ENCODE assay signal across 1 cellular context in genomic region chr19:48445606-48446481, GRCh38.
TF ChIP-seq lines count a peak whose summit lies in the region.

Gene GRWD1, plus strand, starts transcription at chr19:48445983. Its CDS starts 23 bp downstream, at chr19:48446006.

TF ChIP-seq in HEK293, 187 proteins besides CTCF, POLR2A, EP300 and RAD21 (continued from another document):
- TF ChIP-seq, protein P1, sequence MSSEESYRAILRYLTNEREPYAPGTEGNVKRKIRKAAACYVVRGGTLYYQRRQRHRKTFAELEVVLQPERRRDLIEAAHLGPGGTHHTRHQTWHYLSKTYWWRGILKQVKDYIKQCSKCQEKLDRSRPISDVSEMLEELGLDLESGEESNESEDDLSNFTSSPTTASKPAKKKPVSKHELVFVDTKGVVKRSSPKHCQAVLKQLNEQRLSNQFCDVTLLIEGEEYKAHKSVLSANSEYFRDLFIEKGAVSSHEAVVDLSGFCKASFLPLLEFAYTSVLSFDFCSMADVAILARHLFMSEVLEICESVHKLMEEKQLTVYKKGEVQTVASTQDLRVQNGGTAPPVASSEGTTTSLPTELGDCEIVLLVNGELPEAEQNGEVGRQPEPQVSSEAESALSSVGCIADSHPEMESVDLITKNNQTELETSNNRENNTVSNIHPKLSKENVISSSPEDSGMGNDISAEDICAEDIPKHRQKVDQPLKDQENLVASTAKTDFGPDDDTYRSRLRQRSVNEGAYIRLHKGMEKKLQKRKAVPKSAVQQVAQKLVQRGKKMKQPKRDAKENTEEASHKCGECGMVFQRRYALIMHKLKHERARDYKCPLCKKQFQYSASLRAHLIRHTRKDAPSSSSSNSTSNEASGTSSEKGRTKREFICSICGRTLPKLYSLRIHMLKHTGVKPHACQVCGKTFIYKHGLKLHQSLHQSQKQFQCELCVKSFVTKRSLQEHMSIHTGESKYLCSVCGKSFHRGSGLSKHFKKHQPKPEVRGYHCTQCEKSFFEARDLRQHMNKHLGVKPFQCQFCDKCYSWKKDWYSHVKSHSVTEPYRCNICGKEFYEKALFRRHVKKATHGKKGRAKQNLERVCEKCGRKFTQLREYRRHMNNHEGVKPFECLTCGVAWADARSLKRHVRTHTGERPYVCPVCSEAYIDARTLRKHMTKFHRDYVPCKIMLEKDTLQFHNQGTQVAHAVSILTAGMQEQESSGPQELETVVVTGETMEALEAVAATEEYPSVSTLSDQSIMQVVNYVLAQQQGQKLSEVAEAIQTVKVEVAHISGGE (tag by site-specific recombination; conservative IDR thresholded peaks at IDR 0.05; ENCODE audit: low read depth) = peak; percentile 93
- TF ChIP-seq KLF8 (tag by site-specific recombination; IDR thresholded peaks at IDR 0.05) = peak; percentile 79
- 0 out of 2 replicates have a peak, but pooled peaks have one; percentile 7 for TF ChIP-seq KLF10 (tag by site-specific recombination; IDR thresholded peaks at IDR 0.05)
- peak; percentile 75 for TF ChIP-seq PRDM1 (tag by site-specific recombination; IDR thresholded peaks at IDR 0.05)
- peak; percentile 52 for TF ChIP-seq KLF16 (tag by site-specific recombination; IDR thresholded peaks at IDR 0.05)
- peak; percentile 10; the same call in 1 of the 2 replicates for TF ChIP-seq OVOL3 (tag by site-specific recombination; IDR thresholded peaks at IDR 0.05)
- TF ChIP-seq ZBTB10 (tag by site-specific recombination; IDR thresholded peaks at IDR 0.05) = no peak
- no peak for TF ChIP-seq ZNF529 (tag by site-specific recombination; IDR thresholded peaks at IDR 0.05; ENCODE audit: insufficient replicate concordance)
- TF ChIP-seq ZXDB (tag by site-specific recombination; IDR thresholded peaks at IDR 0.05) = peak; percentile 75
- peak; percentile 46; the same call in 1 of the 2 replicates for TF ChIP-seq ZSCAN30 (tag by site-specific recombination; IDR thresholded peaks at IDR 0.05)
- TF ChIP-seq ZNF76 (tag by site-specific recombination; IDR thresholded peaks at IDR 0.05; ENCODE audit: borderline replicate concordance, low read depth) = peak; percentile 92
- TF ChIP-seq, protein P2, sequence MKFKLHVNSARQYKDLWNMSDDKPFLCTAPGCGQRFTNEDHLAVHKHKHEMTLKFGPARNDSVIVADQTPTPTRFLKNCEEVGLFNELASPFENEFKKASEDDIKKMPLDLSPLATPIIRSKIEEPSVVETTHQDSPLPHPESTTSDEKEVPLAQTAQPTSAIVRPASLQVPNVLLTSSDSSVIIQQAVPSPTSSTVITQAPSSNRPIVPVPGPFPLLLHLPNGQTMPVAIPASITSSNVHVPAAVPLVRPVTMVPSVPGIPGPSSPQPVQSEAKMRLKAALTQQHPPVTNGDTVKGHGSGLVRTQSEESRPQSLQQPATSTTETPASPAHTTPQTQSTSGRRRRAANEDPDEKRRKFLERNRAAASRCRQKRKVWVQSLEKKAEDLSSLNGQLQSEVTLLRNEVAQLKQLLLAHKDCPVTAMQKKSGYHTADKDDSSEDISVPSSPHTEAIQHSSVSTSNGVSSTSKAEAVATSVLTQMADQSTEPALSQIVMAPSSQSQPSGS (tag by site-specific recombination; IDR thresholded peaks at IDR 0.05; ENCODE audit: low read depth) = no peak
- peak; percentile 95; the same call in 1 of the 2 replicates for TF ChIP-seq PRDM4 (tag by site-specific recombination; IDR thresholded peaks at IDR 0.05)
- no peak for TF ChIP-seq ZNF544 (tag by site-specific recombination; IDR thresholded peaks at IDR 0.05)
- TF ChIP-seq ZNF629 (tag by site-specific recombination; IDR thresholded peaks at IDR 0.05) = peak; percentile 50; the same call in 1 of the 2 replicates
- TF ChIP-seq IKZF3 (tag by site-specific recombination; IDR thresholded peaks at IDR 0.05) = peak; percentile 91
- no peak for TF ChIP-seq ZNF37A (tag by site-specific recombination; IDR thresholded peaks at IDR 0.05)
- TF ChIP-seq, protein P3, sequence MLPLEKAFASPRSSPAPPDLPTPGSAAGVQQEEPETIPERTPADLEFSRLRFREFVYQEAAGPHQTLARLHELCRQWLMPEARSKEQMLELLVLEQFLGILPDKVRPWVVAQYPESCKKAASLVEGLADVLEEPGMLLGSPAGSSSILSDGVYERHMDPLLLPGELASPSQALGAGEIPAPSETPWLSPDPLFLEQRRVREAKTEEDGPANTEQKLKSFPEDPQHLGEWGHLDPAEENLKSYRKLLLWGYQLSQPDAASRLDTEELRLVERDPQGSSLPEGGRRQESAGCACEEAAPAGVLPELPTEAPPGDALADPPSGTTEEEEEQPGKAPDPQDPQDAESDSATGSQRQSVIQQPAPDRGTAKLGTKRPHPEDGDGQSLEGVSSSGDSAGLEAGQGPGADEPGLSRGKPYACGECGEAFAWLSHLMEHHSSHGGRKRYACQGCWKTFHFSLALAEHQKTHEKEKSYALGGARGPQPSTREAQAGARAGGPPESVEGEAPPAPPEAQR (tag by site-specific recombination; IDR thresholded peaks at IDR 0.05) = peak; percentile 25; the same call in 1 of the 2 replicates
- no peak for TF ChIP-seq ZSCAN16 (tag by site-specific recombination; IDR thresholded peaks at IDR 0.05)
- peak; percentile 30; the same call in 1 of the 2 replicates for TF ChIP-seq SP7 (tag by site-specific recombination; IDR thresholded peaks at IDR 0.05)
- peak; percentile 69 for TF ChIP-seq SP2 (tag by site-specific recombination; IDR thresholded peaks at IDR 0.05)
- TF ChIP-seq YY2 (tag by site-specific recombination; IDR thresholded peaks at IDR 0.05) = peak; percentile 95
- TF ChIP-seq, protein P4, sequence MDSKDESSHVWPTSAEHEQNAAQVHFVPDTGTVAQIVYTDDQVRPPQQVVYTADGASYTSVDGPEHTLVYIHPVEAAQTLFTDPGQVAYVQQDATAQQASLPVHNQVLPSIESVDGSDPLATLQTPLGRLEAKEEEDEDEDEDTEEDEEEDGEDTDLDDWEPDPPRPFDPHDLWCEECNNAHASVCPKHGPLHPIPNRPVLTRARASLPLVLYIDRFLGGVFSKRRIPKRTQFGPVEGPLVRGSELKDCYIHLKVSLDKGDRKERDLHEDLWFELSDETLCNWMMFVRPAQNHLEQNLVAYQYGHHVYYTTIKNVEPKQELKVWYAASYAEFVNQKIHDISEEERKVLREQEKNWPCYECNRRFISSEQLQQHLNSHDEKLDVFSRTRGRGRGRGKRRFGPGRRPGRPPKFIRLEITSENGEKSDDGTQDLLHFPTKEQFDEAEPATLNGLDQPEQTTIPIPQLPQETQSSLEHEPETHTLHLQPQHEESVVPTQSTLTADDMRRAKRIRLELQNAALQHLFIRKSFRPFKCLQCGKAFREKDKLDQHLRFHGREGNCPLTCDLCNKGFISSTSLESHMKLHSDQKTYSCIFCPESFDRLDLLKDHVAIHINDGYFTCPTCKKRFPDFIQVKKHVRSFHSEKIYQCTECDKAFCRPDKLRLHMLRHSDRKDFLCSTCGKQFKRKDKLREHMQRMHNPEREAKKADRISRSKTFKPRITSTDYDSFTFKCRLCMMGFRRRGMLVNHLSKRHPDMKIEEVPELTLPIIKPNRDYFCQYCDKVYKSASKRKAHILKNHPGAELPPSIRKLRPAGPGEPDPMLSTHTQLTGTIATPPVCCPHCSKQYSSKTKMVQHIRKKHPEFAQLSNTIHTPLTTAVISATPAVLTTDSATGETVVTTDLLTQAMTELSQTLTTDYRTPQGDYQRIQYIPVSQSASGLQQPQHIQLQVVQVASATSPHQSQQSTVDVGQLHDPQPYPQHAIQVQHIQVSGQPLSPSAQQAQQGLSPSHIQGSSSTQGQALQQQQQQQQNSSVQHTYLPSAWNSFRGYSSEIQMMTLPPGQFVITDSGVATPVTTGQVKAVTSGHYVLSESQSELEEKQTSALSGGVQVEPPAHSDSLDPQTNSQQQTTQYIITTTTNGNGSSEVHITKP (tag by site-specific recombination; IDR thresholded peaks at IDR 0.05) = peak; percentile 78
- TF ChIP-seq ZNF621 (tag by site-specific recombination; IDR thresholded peaks at IDR 0.05) = no peak
- no peak for TF ChIP-seq MEIS1 (CRISPR knock-in tag; IDR thresholded peaks at IDR 0.05; ENCODE audit: borderline replicate concordance)
- TF ChIP-seq ZNF341 (tag by site-specific recombination; IDR thresholded peaks at IDR 0.05; ENCODE audit: low read depth) = peak; percentile 27; the same call in 1 of the 2 replicates
- no peak for TF ChIP-seq ZNF133 (tag by site-specific recombination; IDR thresholded peaks at IDR 0.05)
- no peak for TF ChIP-seq ZFHX2 (tag by site-specific recombination; conservative IDR thresholded peaks at IDR 0.05)
- TF ChIP-seq ZBTB17 (tag by site-specific recombination; IDR thresholded peaks at IDR 0.05) = peak; percentile 95
- peak; percentile 58 for TF ChIP-seq ZNF366 (tag by site-specific recombination; conservative IDR thresholded peaks at IDR 0.05)
- TF ChIP-seq ZFP37 (tag by site-specific recombination; IDR thresholded peaks at IDR 0.05) = peak; percentile 25; the same call in 1 of the 2 replicates
- no peak for TF ChIP-seq ZNF658 (tag by site-specific recombination; IDR thresholded peaks at IDR 0.05)
- no peak for TF ChIP-seq MYNN (tag by site-specific recombination; IDR thresholded peaks at IDR 0.05; ENCODE audit: borderline replicate concordance)
- TF ChIP-seq SCRT1 (tag by site-specific recombination; IDR thresholded peaks at IDR 0.05; ENCODE audit: borderline replicate concordance) = 0 out of 2 replicates have a peak, but pooled peaks have one; percentile 36
- no peak for TF ChIP-seq ZNF24 (tag by site-specific recombination; IDR thresholded peaks at IDR 0.05)
- TF ChIP-seq ZNF292 (tag by site-specific recombination; IDR thresholded peaks at IDR 0.05; ENCODE audit: borderline replicate concordance, low read depth) = no peak
- no peak for TF ChIP-seq ZNF248 (tag by site-specific recombination; IDR thresholded peaks at IDR 0.05)
- TF ChIP-seq, protein P5, sequence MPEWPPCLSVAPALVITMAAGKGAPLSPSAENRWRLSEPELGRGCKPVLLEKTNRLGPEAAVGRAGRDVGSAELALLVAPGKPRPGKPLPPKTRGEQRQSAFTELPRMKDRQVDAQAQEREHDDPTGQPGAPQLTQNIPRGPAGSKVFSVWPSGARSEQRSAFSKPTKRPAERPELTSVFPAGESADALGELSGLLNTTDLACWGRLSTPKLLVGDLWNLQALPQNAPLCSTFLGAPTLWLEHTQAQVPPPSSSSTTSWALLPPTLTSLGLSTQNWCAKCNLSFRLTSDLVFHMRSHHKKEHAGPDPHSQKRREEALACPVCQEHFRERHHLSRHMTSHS (tag by site-specific recombination; IDR thresholded peaks at IDR 0.05) = no peak
- TF ChIP-seq KLF9 (tag by site-specific recombination; IDR thresholded peaks at IDR 0.05; ENCODE audit: low read depth) = peak; percentile 41; the same call in 1 of the 2 replicates
- TF ChIP-seq ZNF404 (tag by site-specific recombination; IDR thresholded peaks at IDR 0.05) = no peak
- peak; percentile 24 for TF ChIP-seq ZBTB26 (tag by site-specific recombination; optimal IDR thresholded peaks at IDR 0.05)
- TF ChIP-seq ZNF624 (tag by site-specific recombination; IDR thresholded peaks at IDR 0.05) = no peak
